8 cellular contexts compared by ENCODE assay signal in genomic region chrX:130170752-130171445, GRCh38. TPM values are rescaled to one million over a fixed set of nuclear protein-coding genes. Genes with fewer than 3 reads are reported as not detected.
A peak's percentile ranks its signal among the peaks of the same experiment; 100 is the strongest.
DNase-seq lines count a peak whose midpoint lies in the region; ATAC-seq and TF ChIP-seq lines count a peak whose summit lies in the region.

No MANE protein-coding gene starts in this region.

- intact Hi-C loops in left ventricle myocardium inferior (cut with micrococcal nuclease) (no loop called here), psoas muscle (cut with DNase I) (loop anchor here in 1 of 2 donors (5.0 kb wide), 1 partner anchor 74 kb away; no protein-coding TSS in a partner anchor)

- no peaks in the 10 kb centered on the region for H3K9me3 ChIP-seq in left ventricle myocardium inferior (replicated peaks)
- no peaks in the 10 kb centered on the region for H3K9me3 ChIP-seq in psoas muscle

- H3K27ac ChIP-seq in left ventricle myocardium inferior (replicated peaks) (no peak overlapping the region), psoas muscle (no peak overlapping the region)

- DNase-seq in DMS53 treated with DMSO at 0.1 percent for 48 hours (lab: John Stamatoyannopoulos, UW; ENCODE audit: unreplicated experiment): peak; percentile 30
- peak; percentile 94 for DNase-seq in KBM-7
- peak; percentile 77 to 78 for DNase-seq in SHP77 (lab: John Stamatoyannopoulos, UW)
- peak; percentile 64 for DNase-seq in activated naive CD4-positive, alpha-beta T cell treated with anti-CD3 and anti-CD28 coated beads, Interleukin-2, amount 50 U/mL, for 16 hours
- DNase-seq in left ventricle myocardium inferior: peak; percentile 41
- DNase-seq in psoas muscle: peak in 1 of 2 donors; percentile 37
- DNase-seq in HK-2 (ENCODE audit: unreplicated experiment): no peak

- no peaks in the 10 kb centered on the region for H3K36me3 ChIP-seq in left ventricle myocardium inferior
- H3K36me3 ChIP-seq in psoas muscle (ENCODE audit: insufficient read depth in 1 of 2, low read depth in 1 of 2): no peaks in the 10 kb centered on the region

- peak overlapping the region; percentile 69 for H3K4me3 ChIP-seq in left ventricle myocardium inferior
- H3K4me3 ChIP-seq in psoas muscle: peak overlapping the region; percentile 64

- ATAC-seq in GM21515 (IDR thresholded peaks at IDR 0.05; ENCODE audit: unreplicated experiment) (peak; percentile 73), psoas muscle (peak; percentile 25 to 58 (median 42))

- TF ChIP-seq CTCF in left ventricle myocardium inferior (IDR thresholded peaks at IDR 0.05; ENCODE audit: borderline replicate concordance) (no peak), psoas muscle (IDR thresholded peaks at IDR 0.05) (no peak)

- H3K27me3 ChIP-seq in left ventricle myocardium inferior (ENCODE audit: low read depth) (no peaks in the 10 kb centered on the region), psoas muscle (ENCODE audit: insufficient read depth in 3 of 3, low read length in 2 of 3) (peaks cover 0 to 4% (median 0%) of the 10 kb centered on the region in 3 donors)

- in situ Hi-C loops in KBM-7 (cut with MboI; ENCODE audit: low pct_unique_long_range_greater_than_20kb, low sequenced_read_pairs): no loop called here

- H3K4me1 ChIP-seq in left ventricle myocardium inferior (peaks cover 39% of the 10 kb centered on the region), psoas muscle (no peaks in the 10 kb centered on the region)

- WGBS in psoas muscle, 3 donors: 1 to 42% (median 2%) methylated on average over 16 to 36 of the region's 36 CpGs

RNA-seq across cellular contexts. Expression of gene RAB33A, which starts 0.9 kb away (rescaled TPM):
- total RNA-seq in left ventricle myocardium inferior (0.41 TPM), psoas muscle (under 1 TPM in 2 of 4 donors, not detected in 2; 0.21 to 0.30 TPM)
- under 1 TPM; 0.03 to 0.16 (median 0.13) TPM for polyA plus RNA-seq in psoas muscle

RNA-seq across cellular contexts. Expression of gene AIFM1, which starts 5.3 kb away (rescaled TPM):
- total RNA-seq in left ventricle myocardium inferior: 127 TPM
- 10 to 100 TPM; 48.6 to 59.9 (median 53.1) TPM for total RNA-seq in psoas muscle
- polyA plus RNA-seq in psoas muscle: 10 to 100 TPM; 53.8 to 61.6 (median 59.5) TPM
